8 cellular contexts compared by ENCODE assay signal in genomic region chr20:407953-408842, GRCh38. TPM values are rescaled to one million over a fixed set of nuclear protein-coding genes. Genes with fewer than 3 reads are reported as not detected.
A peak's percentile ranks its signal among the peaks of the same experiment; 100 is the strongest.
DNase-seq lines count a peak whose midpoint lies in the region; ATAC-seq and TF ChIP-seq lines count a peak whose summit lies in the region.

Gene RBCK1 (plus strand): TSS chr20:408299. CDS start chr20:408758, 459 bp downstream.

- peaks cover 44 to 51% (median 49%) of the 10 kb centered on the region in 3 donors for H3K4me1 Mint-ChIP-seq in CD8-positive, alpha-beta memory T cell

- DNase-seq in CD8-positive, alpha-beta memory T cell: peak; percentile 83 to 93 (median 91)
- DNase-seq in HL-60 (ENCODE audit: low read depth in 1 of 2, low spot score in 1 of 2): peak; percentile 75 to 85
- peak; percentile 72 to 75 for DNase-seq in NOMO-1 (lab: John Stamatoyannopoulos, UW; ENCODE audit: unreplicated experiment in 2 of 2)
- DNase-seq in activated CD8-positive, alpha-beta memory T cell treated with anti-CD3 and anti-CD28 coated beads for 48 hours (ENCODE audit: low read depth in 2 of 3, low spot score in 2 of 3): peak; percentile 80 to 86 (median 81)
- peak; percentile 94 for DNase-seq in mesenteric fat pad (ENCODE audit: low spot score)
- peak; percentile 78 for DNase-seq in stimulated activated CD8-positive, alpha-beta memory T cell treated with anti-CD3 and anti-CD28 coated beads, Interleukin-15, amount 100 ng/mL, for 1 hour (ENCODE audit: low read depth)

- H3K27me3 ChIP-seq in CD8-positive, alpha-beta memory T cell (ENCODE audit: insufficient read depth, low read length, poor library complexity, severe bottlenecking): no peaks in the 10 kb centered on the region
- H3K27me3 ChIP-seq in HL-60 (ENCODE audit: insufficient read depth, poor library complexity, severe bottlenecking) (no peaks in the 10 kb centered on the region), endocrine pancreas (ENCODE audit: control insufficient read depth, insufficient read depth, low read length) (no peaks in the 10 kb centered on the region)

- POLR2A ChIA-PET in CD8-positive, alpha-beta memory T cell (lab: Charles Lee): interaction anchor here (0.6 to 1.0 kb wide), 3 partner anchors 15 to 30 kb away, joined by 3 to 6 read pairs (median 3); no protein-coding TSS in a partner anchor

- CTCF ChIA-PET in CD8-positive, alpha-beta memory T cell (lab: Charles Lee): interaction anchor here (1.0 to 2.2 kb wide), 3 partner anchors 26 to 59 kb away, joined by 3 to 17 read pairs (median 4); partner anchors contain the start of gene TRIB3

- H3K9me3 ChIP-seq in CD8-positive, alpha-beta memory T cell (ENCODE audit: low read length): no peaks in the 10 kb centered on the region
- no peaks in the 10 kb centered on the region for H3K9me3 ChIP-seq in endocrine pancreas (ENCODE audit: control insufficient read depth, low read length)

- H3K36me3 ChIP-seq in CD8-positive, alpha-beta memory T cell (ENCODE audit: insufficient read depth, low read length): peaks cover 3% of the 10 kb centered on the region
- no peaks in the 10 kb centered on the region for H3K36me3 ChIP-seq in endocrine pancreas (ENCODE audit: control insufficient read depth, insufficient read depth, low read length)

- H3K4me3 ChIP-seq in CD8-positive, alpha-beta memory T cell (ENCODE audit: low read length): peak within 1 kb of the TSS; percentile 69
- H3K4me3 ChIP-seq in HL-60 (replicated peaks; ENCODE audit: insufficient read depth, low read length): peak within 1 kb of the TSS; percentile 95
- H3K4me3 ChIP-seq in endocrine pancreas (ENCODE audit: control insufficient read depth, insufficient read depth, low read length): peak within 1 kb of the TSS; percentile 61

- no peaks in the 10 kb centered on the region for H3K9me3 Mint-ChIP-seq in CD8-positive, alpha-beta memory T cell

- H3K4me1 ChIP-seq in CD8-positive, alpha-beta memory T cell (ENCODE audit: insufficient read depth, low read length): peaks cover 26% of the 10 kb centered on the region
- no peaks in the 10 kb centered on the region for H3K4me1 ChIP-seq in endocrine pancreas (ENCODE audit: control insufficient read depth, insufficient read depth, low read length)

- no peak for TF ChIP-seq CTCF in HL-60 (IDR thresholded peaks at IDR 0.05; ENCODE audit: insufficient read depth, low read length)

- H3K36me3 Mint-ChIP-seq in CD8-positive, alpha-beta memory T cell: peaks cover 5 to 44% (median 11%) of the 10 kb centered on the region in 3 donors

- peak within 1 kb of the TSS; percentile 92 for H3K27ac ChIP-seq in CD8-positive, alpha-beta memory T cell (ENCODE audit: low read depth, low read length)
- peak within 1 kb of the TSS; percentile 91 for H3K27ac ChIP-seq in HL-60 (replicated peaks)

- H3K27ac Mint-ChIP-seq in CD8-positive, alpha-beta memory T cell: peak within 1 kb of the TSS; percentile 87 to 99 (median 94)

- ATAC-seq in GM19463 (IDR thresholded peaks at IDR 0.05; ENCODE audit: unreplicated experiment): peak; percentile 60

- H3K9ac ChIP-seq in endocrine pancreas (ENCODE audit: control insufficient read depth, insufficient read depth, low read length): peak within 1 kb of the TSS; percentile 97

- peaks cover 0 to 1% of the 10 kb centered on the region in 2 donors for H3K27me3 Mint-ChIP-seq in CD8-positive, alpha-beta memory T cell

- H3K4me3 Mint-ChIP-seq in CD8-positive, alpha-beta memory T cell: peak within 1 kb of the TSS; percentile 84 to 97 (median 93)

RNA-seq across cellular contexts. Expression of gene RBCK1, which starts in this region (rescaled TPM):
- 10 to 100 TPM; 83.7 to 90.5 TPM for total RNA-seq in CD8-positive, alpha-beta memory T cell
- polyA plus RNA-seq in CD8-positive, alpha-beta memory T cell: 95.7 TPM
- 60.1 TPM for total RNA-seq in mesenteric fat pad

Comparison
In these comparisons a context has a peak if more than half of its experiments do, and no peak if none do; other contexts are left out.
1. Peak in every context shown above with its lines: DNase-seq, ATAC-seq, H3K4me3 ChIP-seq and H3K27ac ChIP-seq.